ENCODE assay signal across 11 cellular contexts in the genomic region with DNA sequence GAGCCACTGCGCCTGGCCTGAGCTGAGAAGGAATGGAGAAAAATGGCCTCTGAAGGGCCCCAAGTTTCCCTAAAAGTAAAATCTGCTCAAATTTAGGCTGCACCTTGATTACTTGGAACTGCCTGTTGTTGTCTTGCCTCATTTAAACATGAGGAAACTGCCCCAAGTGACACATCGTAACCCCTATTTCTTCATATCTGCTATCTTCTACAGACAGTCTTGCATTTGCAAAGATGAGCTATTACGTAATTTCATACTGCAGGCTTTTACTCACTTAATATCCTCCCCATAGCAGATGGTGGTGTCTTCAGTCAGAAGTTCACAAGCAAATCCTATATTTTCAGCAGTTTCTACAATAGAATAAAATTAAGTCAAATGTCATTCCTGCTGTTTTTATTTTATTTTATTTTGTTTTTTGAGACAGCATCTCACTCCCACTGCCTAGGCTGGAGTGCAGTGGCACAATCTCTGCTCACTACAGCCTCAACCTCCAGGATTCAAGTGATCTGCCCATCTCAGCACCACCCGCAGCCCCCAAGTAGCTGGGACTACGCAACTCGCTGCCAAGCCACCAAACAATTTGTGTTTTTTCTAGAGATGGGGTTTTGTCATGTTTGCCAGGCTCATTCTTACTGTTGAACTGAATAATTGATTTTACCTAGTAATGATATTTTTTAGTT. TPM values are rescaled to one million over a fixed set of nuclear protein-coding genes. Genes with fewer than 3 reads are reported as not detected.
A peak's percentile ranks its signal among the peaks of the same experiment; 100 is the strongest.
DNase-seq lines count a peak whose midpoint lies in the region; ATAC-seq and TF ChIP-seq lines count a peak whose summit lies in the region.
"Had no signal": no experiment of that assay in that cellular context is flagged by ENCODE, and none has a peak within 500 bp of the region (broad histone marks: within the 10 kb centered on the region; RNA-seq: fewer than 3 reads in every experiment).

No MANE protein-coding gene starts in this region.

- H3K4me1 ChIP-seq in right atrium auricular region (peaks cover 0 to 16% of the 10 kb centered on the region in 2 donors), subcutaneous abdominal adipose tissue (ENCODE audit: control insufficient read depth in 5 of 5, insufficient read depth in 5 of 5, low read length in 5 of 5) (peaks cover 0 to 30% (median 28%) of the 10 kb centered on the region in 5 donors)

- DNase-seq in KBM-7 (peak; percentile 75), right atrium auricular region (ENCODE audit: low spot score) (peak; percentile 46), T-helper 1 cell (no peak)
- DNase-seq: head of caudate nucleus; NCI-H510A; stimulated activated CD8-positive, alpha-beta memory T cell treated with anti-CD3 and anti-CD28 coated beads, Interleukin-4, amount 100 ng/mL, for 48 hours; WERI-Rb-1 had no signal

- H3K9me3 ChIP-seq in right atrium auricular region = no peaks in the 10 kb centered on the region
- no peaks in the 10 kb centered on the region for H3K9me3 ChIP-seq in subcutaneous abdominal adipose tissue (ENCODE audit: control insufficient read depth in 5 of 5, low read length in 5 of 5)

- ATAC-seq in HG03442 (IDR thresholded peaks at IDR 0.05; ENCODE audit: unreplicated experiment) (no peak), HG03565 (IDR thresholded peaks at IDR 0.05; ENCODE audit: unreplicated experiment) (no peak)

- TF ChIP-seq CTCF in VCaP (conservative IDR thresholded peaks at IDR 0.05) = no peak
- no peak for TF ChIP-seq CTCF in right atrium auricular region (IDR thresholded peaks at IDR 0.05)

- H3K4me3 ChIP-seq in right atrium auricular region (no peak overlapping the region), subcutaneous abdominal adipose tissue (ENCODE audit: low read depth in 1 of 5, low read length in 5 of 5) (no peak overlapping the region)

- H3K9ac ChIP-seq in subcutaneous abdominal adipose tissue (ENCODE audit: low read length in 5 of 5) = no peak overlapping the region

- H3K36me3 ChIP-seq in right atrium auricular region (peaks cover 5% of the 10 kb centered on the region), subcutaneous abdominal adipose tissue (ENCODE audit: control insufficient read depth in 5 of 5, insufficient read depth in 5 of 5, low read length in 5 of 5) (peaks cover 0 to 12% (median 2%) of the 10 kb centered on the region in 5 donors)
- H3K36me3 ChIP-seq: WERI-Rb-1 had no signal

- H3K27ac ChIP-seq in VCaP (0 out of 2 replicates have a peak overlapping the region, but pooled peaks have one; percentile 14), right atrium auricular region (peak overlapping the region; percentile 27 to 52), subcutaneous abdominal adipose tissue (ENCODE audit: low read depth, low read length) (peak overlapping the region; percentile 39)
- H3K27ac ChIP-seq: WERI-Rb-1 had no signal

- H3K27me3 ChIP-seq in right atrium auricular region = no peaks in the 10 kb centered on the region
- H3K27me3 ChIP-seq in subcutaneous abdominal adipose tissue (ENCODE audit: control insufficient read depth in 5 of 5, insufficient read depth in 4 of 5, low read length in 5 of 5) = no peaks in the 10 kb centered on the region

- in situ Hi-C loops in KBM-7 (cut with MboI; ENCODE audit: low pct_unique_long_range_greater_than_20kb, low sequenced_read_pairs) = no loop called here

RNA-seq across cellular contexts. Expression of gene NARS1, which starts 45.3 kb away (rescaled TPM):
- total RNA-seq in right atrium auricular region = 100 to 1,000 TPM in 1 of 2 donors, 10 to 100 TPM in 1; 93.7 to 114 TPM

Comparison
In these comparisons a context has a peak if more than half of its experiments do, and no peak if none do; other contexts are left out.
1. DNase-seq: peak in KBM-7 (single experiment) and right atrium auricular region (single experiment); none in T-helper 1 cell (0 of 5).
2. Peak in every context shown above with its lines, with median percentiles within 50 percentile points of each other: H3K27ac ChIP-seq.